In genomic region chr11:64582885-64583284, GRCh38 we compare ENCODE assay signal across 23 cellular contexts. TPM values are rescaled to one million over a fixed set of nuclear protein-coding genes. Genes with fewer than 3 reads are reported as not detected.
"Had no signal": no experiment of that assay in that cellular context is flagged by ENCODE, and none has a peak within 500 bp of the region (broad histone marks: within the 10 kb centered on the region; RNA-seq: fewer than 3 reads in every experiment).

No MANE protein-coding gene starts in this region.

- H3K36me3 ChIP-seq: cardiac muscle cell, left lung, thyroid gland had no signal

- H3K9me3 ChIP-seq: body of pancreas, thyroid gland had no signal

- H3K4me2 ChIP-seq: hepatocyte had no signal

- H3K4me1 ChIP-seq: body of pancreas, left lung, thyroid gland had no signal

- H3K27me3 ChIP-seq: body of pancreas, cardiac muscle cell, hepatocyte, thyroid gland had no signal

- H2AFZ ChIP-seq: hepatocyte had no signal

- H3K4me3 ChIP-seq: body of pancreas, cardiac muscle cell, hepatocyte, left lung, thyroid gland had no signal

- ATAC-seq: body of pancreas, left lung, WTC11 had no signal

- H3K27ac ChIP-seq: body of pancreas, cardiac muscle cell, hepatocyte, left lung, thyroid gland had no signal

- DNase-seq: activated CD4-positive, alpha-beta T cell treated with anti-CD3 and anti-CD28 coated beads, Interleukin-2, amount 50 U/mL, for 4 hours; activated CD8-positive, alpha-beta memory T cell treated with anti-CD3 and anti-CD28 coated beads for 24 hours; activated naive CD4-positive, alpha-beta T cell treated with anti-CD3 and anti-CD28 coated beads, Interleukin-2, amount 10 ng/mL, durations not matched to agents 7 days and 5 days; activated T-cell treated with anti-CD3 and anti-CD28 coated beads, Interleukin-2, amount 50 U/mL, for 24 hours; effector CD8-positive, alpha-beta T cell; erythroblast; immature natural killer cell; kidney glomerular epithelial cell; mammary epithelial cell; midbrain; retina; stimulated activated CD4-positive, alpha-beta T cell treated with anti-CD3 and anti-CD28 coated beads, Interleukin-12 subunit alpha, Interleukin-12 subunit beta, amount 100 ng/mL, for 4 hours; thyroid gland had no signal

- H3K79me2 ChIP-seq: hepatocyte had no signal

RNA-seq across cellular contexts. Expression of gene SLC22A12, which starts 8.1 kb away (rescaled TPM):
- total RNA-seq: body of pancreas, cardiac muscle cell, fibroblast of lung, hepatocyte, left lung, mammary epithelial cell, neural crest cell, progenitor cell of endocrine pancreas, thyroid gland, ureter, WTC11 had no signal
- polyA plus RNA-seq: cardiac muscle cell, fibroblast of lung, immature natural killer cell, mammary epithelial cell had no signal

RNA-seq across cellular contexts. Expression of gene SLC22A11, which starts 27.1 kb away (rescaled TPM):
- total RNA-seq: body of pancreas, cardiac muscle cell, fibroblast of lung, left lung, mammary epithelial cell, omental fat pad, progenitor cell of endocrine pancreas, thyroid gland, WTC11 had no signal
- polyA plus RNA-seq: fibroblast of lung, immature natural killer cell, mammary epithelial cell had no signal
